Comparison of ENCODE assay signal across 1 cellular context in the genomic region with DNA sequence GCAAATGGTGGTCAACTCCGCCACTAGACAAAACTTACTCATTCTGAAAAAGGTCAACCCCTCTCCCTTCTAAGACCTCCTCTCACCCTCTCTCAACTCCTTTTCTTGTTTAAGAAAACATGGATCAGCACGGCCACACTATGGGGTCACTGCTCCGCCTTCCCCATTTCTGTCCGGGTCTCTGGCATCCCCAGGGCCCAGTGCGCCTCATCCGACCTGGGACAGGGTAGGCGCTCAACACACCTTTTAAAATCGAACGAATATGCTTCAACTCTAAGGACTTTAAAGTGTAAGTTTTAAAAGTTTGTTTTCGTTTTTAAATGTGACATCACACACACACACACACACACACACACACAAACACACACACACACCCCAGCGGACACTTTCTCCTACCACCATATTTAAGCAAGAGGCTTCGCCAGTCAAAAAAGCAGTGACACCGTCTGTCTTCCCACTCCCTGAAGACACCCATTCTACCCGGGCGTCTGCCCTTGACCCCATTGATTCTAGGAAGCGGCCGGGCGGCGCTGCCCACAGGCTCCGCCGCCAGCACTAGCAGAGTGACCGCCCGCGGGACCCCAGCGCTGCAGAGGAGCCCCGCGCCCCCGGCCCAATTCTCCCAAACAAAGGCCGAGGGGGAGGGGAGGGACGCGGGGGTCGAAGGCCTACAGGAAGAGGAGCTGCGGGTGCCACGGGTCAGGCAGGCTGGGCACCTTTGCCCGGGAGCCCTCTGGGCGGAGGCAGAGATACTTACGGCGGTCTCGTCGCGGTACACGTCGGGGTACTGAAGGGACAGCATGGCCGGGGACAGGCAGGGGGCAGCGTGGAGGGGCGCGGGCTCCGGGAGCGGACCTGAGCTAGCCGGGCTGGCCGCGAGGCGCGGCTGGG.
TF ChIP-seq lines count a peak whose summit lies in the region.

No MANE protein-coding gene starts in this region.

TF ChIP-seq in H1, 55 proteins besides CTCF, POLR2A, EP300 and RAD21 (continued from another document):
- 0 out of 2 replicates have a peak, but pooled peaks have one; percentile 52 for TF ChIP-seq PHF8 (conservative IDR thresholded peaks at IDR 0.05; ENCODE audit: low read depth, low read length)
- no peak for TF ChIP-seq CBX8 (IDR thresholded peaks at IDR 0.05; ENCODE audit: borderline replicate concordance, low read depth, low read length)
- TF ChIP-seq, protein P1, sequence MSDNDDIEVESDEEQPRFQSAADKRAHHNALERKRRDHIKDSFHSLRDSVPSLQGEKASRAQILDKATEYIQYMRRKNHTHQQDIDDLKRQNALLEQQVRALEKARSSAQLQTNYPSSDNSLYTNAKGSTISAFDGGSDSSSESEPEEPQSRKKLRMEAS (IDR thresholded peaks at IDR 0.05) = peak; percentile 73
- no peak for TF ChIP-seq CREB1 (IDR thresholded peaks at IDR 0.05)
